ENCODE assay signal across 24 cellular contexts in the genomic region with DNA sequence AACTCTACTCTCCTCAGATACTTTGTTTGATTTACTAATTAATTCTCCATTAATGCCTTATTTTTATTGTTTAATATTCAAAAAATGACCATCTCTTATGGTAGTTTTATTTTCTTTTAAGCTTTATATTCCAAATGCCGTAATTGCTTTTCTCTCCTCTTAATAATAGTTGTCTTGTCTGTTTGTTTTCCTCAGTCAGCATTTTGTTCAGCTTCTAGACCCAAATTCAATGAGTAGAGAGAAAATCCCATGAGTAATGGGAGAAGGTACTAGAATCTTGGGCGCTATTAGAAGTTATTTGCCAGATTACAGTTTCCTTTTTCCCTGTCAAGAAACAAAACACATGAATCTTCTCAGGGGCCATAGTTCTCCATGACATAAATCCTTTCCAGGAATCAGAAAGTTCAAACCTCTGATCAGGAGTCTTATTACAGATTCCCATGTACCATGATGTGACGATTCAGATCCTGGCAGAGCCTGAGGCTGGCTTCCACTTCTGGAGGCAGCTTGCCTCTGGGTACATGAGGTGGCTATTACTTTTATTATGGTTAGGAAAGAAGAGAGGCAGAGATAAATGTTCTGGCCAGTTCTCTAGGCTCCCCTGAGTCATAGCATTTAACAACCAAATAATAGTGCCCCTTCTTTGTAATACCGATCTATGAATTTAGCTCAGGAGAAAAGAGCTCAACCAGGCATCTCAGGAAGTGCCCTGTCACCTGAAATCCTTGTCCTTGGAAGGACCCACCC.
DNase-seq lines count a peak whose midpoint lies in the region; ATAC-seq, FAIRE-seq and TF ChIP-seq lines count a peak whose summit lies in the region.
"Had no signal": no experiment of that assay in that cellular context is flagged by ENCODE, and none has a peak within 500 bp of the region (broad histone marks: within the 10 kb centered on the region; RNA-seq: fewer than 3 reads in every experiment).

No MANE protein-coding gene starts in this region.

- H3K9me3 Mint-ChIP-seq in CD8-positive, alpha-beta memory T cell: peaks cover 0 to 11% (median 5%) of the 10 kb centered on the region in 5 donors
- H3K9me3 Mint-ChIP-seq in CD14-positive monocyte: peaks cover 0 to 16% (median 5%) of the 10 kb centered on the region in 7 donors
- H3K9me3 Mint-ChIP-seq: CD8-positive, alpha-beta T cell had no signal

- H3K27me3 ChIP-seq in Peyer's patch: no peaks in the 10 kb centered on the region
- no peaks in the 10 kb centered on the region for H3K27me3 ChIP-seq in CD8-positive, alpha-beta memory T cell (ENCODE audit: insufficient read depth, low read length, poor library complexity, severe bottlenecking)
- no peaks in the 10 kb centered on the region for H3K27me3 ChIP-seq in upper lobe of left lung
- H3K27me3 ChIP-seq: BLaER1 had no signal

- H3K27ac Mint-ChIP-seq in CD8-positive, alpha-beta memory T cell: no peak overlapping the region
- H3K27ac Mint-ChIP-seq in CD14-positive monocyte: no peak overlapping the region
- H3K27ac Mint-ChIP-seq: CD8-positive, alpha-beta T cell; GM23338 had no signal

- CTCF ChIA-PET in A549 (lab: Yijun Ruan, JAX): no interaction called here
- CTCF ChIA-PET in CD8-positive, alpha-beta memory T cell (lab: Charles Lee): no interaction called here

- no peak overlapping the region for H3K4me3 ChIP-seq in A549
- H3K4me3 ChIP-seq in fibroblast of mammary gland (ENCODE audit: control insufficient read depth, low read depth, low read length): no peak overlapping the region
- no peak overlapping the region for H3K4me3 ChIP-seq in Peyer's patch
- H3K4me3 ChIP-seq in CD8-positive, alpha-beta memory T cell (ENCODE audit: low read length): no peak overlapping the region
- H3K4me3 ChIP-seq in upper lobe of left lung: no peak overlapping the region
- H3K4me3 ChIP-seq: BLaER1, GM23338 had no signal

- H3K4me1 ChIP-seq in A549 (no peaks in the 10 kb centered on the region), Peyer's patch (no peaks in the 10 kb centered on the region), upper lobe of left lung (peaks cover 0 to 3% (median 0%) of the 10 kb centered on the region in 4 donors)
- H3K4me1 ChIP-seq in CD8-positive, alpha-beta memory T cell (ENCODE audit: insufficient read depth, low read length): no peaks in the 10 kb centered on the region

- H3K4me2 ChIP-seq in A549: no peak overlapping the region
- H3K4me2 ChIP-seq: BLaER1, GM23338 had no signal

- H3K4me3 Mint-ChIP-seq in CD8-positive, alpha-beta memory T cell: no peak overlapping the region
- no peak overlapping the region for H3K4me3 Mint-ChIP-seq in CD14-positive monocyte
- H3K4me3 Mint-ChIP-seq: CD8-positive, alpha-beta T cell; GM23338 had no signal

- POLR2A ChIA-PET in A549 (lab: Yijun Ruan, JAX): no interaction called here
- POLR2A ChIA-PET in CD8-positive, alpha-beta memory T cell (lab: Charles Lee): no interaction called here

- no peaks in the 10 kb centered on the region for H3K36me3 Mint-ChIP-seq in CD8-positive, alpha-beta memory T cell
- H3K36me3 Mint-ChIP-seq in CD14-positive monocyte: no peaks in the 10 kb centered on the region
- H3K36me3 Mint-ChIP-seq: CD8-positive, alpha-beta T cell had no signal

- 8% methylated on average over 4 of the region's 4 CpGs for WGBS in A549 (ENCODE audit: missing lambda C conversion rate)
- 94 to 96% methylated on average over 4 of the region's 4 CpGs for WGBS in upper lobe of left lung, 2 donors

- no peak for DNase-seq in A549 (ENCODE audit: low read depth in 1 of 2, low spot score in 1 of 2)
- DNase-seq in HT1080 (ENCODE audit: low read depth): peak; percentile 2
- peak; percentile 16 for DNase-seq in NCI-H226
- peak; percentile 10 for DNase-seq in fibroblast of mammary gland (ENCODE audit: low read depth)
- no peak for DNase-seq in Peyer's patch
- DNase-seq in CD8-positive, alpha-beta memory T cell: no peak
- DNase-seq in CD14-positive monocyte (ENCODE audit: low spot score): no peak
- DNase-seq in upper lobe of left lung: no peak
- DNase-seq: AML-193; CD8-positive, alpha-beta T cell; COR-L47; DMS 273 treated with DMSO at 0.1 percent for 48 hours; DMS53; DND-41; HCEC 1CT; KG1 had no signal

- H3K9me3 ChIP-seq in A549 (no peaks in the 10 kb centered on the region), Peyer's patch (no peaks in the 10 kb centered on the region), upper lobe of left lung (no peaks in the 10 kb centered on the region)
- H3K9me3 ChIP-seq in CD8-positive, alpha-beta memory T cell (ENCODE audit: low read length): no peaks in the 10 kb centered on the region
- H3K9me3 ChIP-seq: BLaER1 had no signal

- no peak for TF ChIP-seq RAD21 in A549 (conservative IDR thresholded peaks at IDR 0.05 in 1 of 2, IDR thresholded peaks at IDR 0.05 in 1 of 2)

- no peaks in the 10 kb centered on the region for H3K4me1 Mint-ChIP-seq in CD8-positive, alpha-beta memory T cell
- H3K4me1 Mint-ChIP-seq in CD14-positive monocyte: no peaks in the 10 kb centered on the region
- H3K4me1 Mint-ChIP-seq: GM23338 had no signal

- ATAC-seq in A549 (no peak), upper lobe of left lung (ENCODE audit: low FRiP score in 2 of 2) (no peak)
- ATAC-seq: CD8-positive, alpha-beta T cell; GM23338 had no signal

- H3K36me3 ChIP-seq in Peyer's patch (no peaks in the 10 kb centered on the region), upper lobe of left lung (no peaks in the 10 kb centered on the region)
- H3K36me3 ChIP-seq in CD8-positive, alpha-beta memory T cell (ENCODE audit: insufficient read depth, low read length): no peaks in the 10 kb centered on the region
- H3K36me3 ChIP-seq: BLaER1 had no signal

- no peak for TF ChIP-seq POLR2A in A549 (IDR thresholded peaks at IDR 0.05; ENCODE audit: low read length)
- TF ChIP-seq POLR2A in Peyer's patch (IDR thresholded peaks at IDR 0.05): no peak
- no peak for TF ChIP-seq POLR2A in upper lobe of left lung (IDR thresholded peaks at IDR 0.05)

- H3K27ac ChIP-seq in A549 (no peak overlapping the region), Peyer's patch (no peak overlapping the region), upper lobe of left lung (no peak overlapping the region)
- no peak overlapping the region for H3K27ac ChIP-seq in CD8-positive, alpha-beta memory T cell (ENCODE audit: low read depth, low read length)
- H3K27ac ChIP-seq: BLaER1, HL-60 had no signal

- FAIRE-seq in A549 (lab: Jason Lieb, UNC): no peak
- FAIRE-seq: A204.1, G401.6, GM12891, H54, HTR-8/SVneo had no signal

- no peak for TF ChIP-seq CTCF in A549 (IDR thresholded peaks at IDR 0.05)
- no peak for TF ChIP-seq CTCF in fibroblast of mammary gland (conservative IDR thresholded peaks at IDR 0.05; ENCODE audit: control insufficient read depth, insufficient read depth, low read depth, low read length)
- TF ChIP-seq CTCF in Peyer's patch (IDR thresholded peaks at IDR 0.05): no peak
- no peak for TF ChIP-seq CTCF in CD14-positive monocyte (IDR thresholded peaks at IDR 0.05)
- TF ChIP-seq CTCF in upper lobe of left lung (IDR thresholded peaks at IDR 0.05): no peak

- no peaks in the 10 kb centered on the region for H3K27me3 Mint-ChIP-seq in CD8-positive, alpha-beta memory T cell
- no peaks in the 10 kb centered on the region for H3K27me3 Mint-ChIP-seq in CD14-positive monocyte (ENCODE audit: low read depth in 3 of 3)

- TF ChIP-seq EP300 in A549 (IDR thresholded peaks at IDR 0.05) (no peak), upper lobe of left lung (IDR thresholded peaks at IDR 0.05) (no peak)

- intact Hi-C loops in CD14-positive monocyte (cut with micrococcal nuclease): no loop called here

TF ChIP-seq in A549, 52 proteins besides CTCF, POLR2A, EP300 and RAD21:
- TF ChIP-seq JUN (IDR thresholded peaks at IDR 0.05) (no peak), KDM1A (IDR thresholded peaks at IDR 0.05; ENCODE audit: low read depth) (no peak), MAFK (IDR thresholded peaks at IDR 0.05; ENCODE audit: partially characterized antibody) (peak; percentile 21), HDAC2 (IDR thresholded peaks at IDR 0.05) (no peak)

Comparison
In these comparisons a context has a peak if more than half of its experiments do, and no peak if none do; other contexts are left out.
1. DNase-seq: peak in HT1080 (single experiment), NCI-H226 (single experiment) and fibroblast of mammary gland (single experiment); none in A549 (0 of 2), Peyer's patch (0 of 3), CD8-positive, alpha-beta memory T cell (0 of 5), CD14-positive monocyte (single experiment) and upper lobe of left lung (0 of 2).